In the genomic region with DNA sequence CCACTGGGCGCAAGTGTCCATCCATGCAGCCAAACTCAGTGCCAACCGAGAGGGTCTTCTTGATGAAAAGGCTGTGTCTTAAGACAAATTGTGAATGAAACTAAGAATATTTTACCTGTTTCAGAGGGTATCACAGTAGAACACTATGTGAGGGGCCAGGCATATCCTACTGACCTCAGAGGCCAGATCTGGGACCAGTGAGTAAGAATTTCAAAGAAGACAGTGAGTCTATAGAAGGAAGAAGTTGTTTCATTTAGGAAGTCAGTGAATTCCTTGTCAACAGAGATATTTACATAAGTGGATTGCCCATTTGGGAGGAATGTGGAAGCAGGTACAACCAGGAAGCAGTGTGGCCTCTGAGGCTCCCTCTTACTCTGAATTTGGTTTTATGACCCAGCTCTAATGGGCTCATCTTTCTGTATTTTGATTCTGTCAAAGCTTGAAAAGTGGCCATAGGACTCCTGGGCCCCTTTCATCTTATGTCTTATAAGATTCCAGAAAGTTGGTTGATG, we compare ENCODE assay signal across 17 cellular contexts.
"Had no signal": no experiment of that assay in that cellular context is flagged by ENCODE, and none has a peak within 500 bp of the region (broad histone marks: within the 10 kb centered on the region; RNA-seq: fewer than 3 reads in every experiment).

No MANE protein-coding gene starts in this region.

- H3K4me1 ChIP-seq: spleen, thyroid gland had no signal

- H3K27me3 Mint-ChIP-seq: activated naive CD4-positive, alpha-beta T cell treated with anti-CD3 and anti-CD28 coated beads, Interleukin-2, amount 10 ng/mL, durations not matched to agents 7 days and 5 days had no signal

- H3K9me3 ChIP-seq: thyroid gland had no signal

- DNase-seq: activated CD4-positive, CD25-positive, alpha-beta regulatory T cell; activated T-cell treated with anti-CD3 and anti-CD28 coated beads, Interleukin-2, amount 50 U/mL, for 1 hour; aorta; cortex of kidney; effector CD8-positive, alpha-beta T cell; retina; spleen; stimulated activated CD4-positive, alpha-beta T cell treated with anti-CD3 and anti-CD28 coated beads, Interleukin-1b, Interleukin-23, amount 100 ng/mL, for 48 hours; stimulated activated naive CD4-positive, alpha-beta T cell treated with Interleukin-2 at 50 U/mL for 16 hours; thyroid gland had no signal

- H3K4me3 ChIP-seq: hepatocyte, lung, spleen, thyroid gland had no signal

- H3K9me3 Mint-ChIP-seq: activated naive CD4-positive, alpha-beta T cell treated with anti-CD3 and anti-CD28 coated beads, Interleukin-2, amount 10 ng/mL, durations not matched to agents 7 days and 5 days; central memory CD8-positive, alpha-beta T cell had no signal

- H2AFZ ChIP-seq: hepatocyte had no signal

- FAIRE-seq: keratinocyte had no signal

- H3K36me3 ChIP-seq: brain microvascular endothelial cell, spleen, thyroid gland had no signal

- H3K4me3 Mint-ChIP-seq: activated CD4-positive, alpha-beta memory T cell treated with anti-CD3 and anti-CD28 coated beads, Interleukin-2, amount 10 ng/mL, durations not matched to agents 7 days and 5 days; activated naive CD4-positive, alpha-beta T cell treated with anti-CD3 and anti-CD28 coated beads, Interleukin-2, amount 10 ng/mL, durations not matched to agents 7 days and 5 days; central memory CD8-positive, alpha-beta T cell had no signal

- H3K36me3 Mint-ChIP-seq: activated naive CD4-positive, alpha-beta T cell treated with anti-CD3 and anti-CD28 coated beads, Interleukin-2, amount 10 ng/mL, durations not matched to agents 7 days and 5 days had no signal

- H3K27ac Mint-ChIP-seq: activated CD4-positive, alpha-beta memory T cell treated with anti-CD3 and anti-CD28 coated beads, Interleukin-2, amount 10 ng/mL, durations not matched to agents 7 days and 5 days; activated naive CD4-positive, alpha-beta T cell treated with anti-CD3 and anti-CD28 coated beads, Interleukin-2, amount 10 ng/mL, durations not matched to agents 7 days and 5 days had no signal

- H3K79me2 ChIP-seq: hepatocyte had no signal

- H3K27ac ChIP-seq: brain microvascular endothelial cell, hepatocyte, spleen, thyroid gland had no signal

- H3K4me2 ChIP-seq: hepatocyte had no signal

- H3K4me1 Mint-ChIP-seq: activated CD4-positive, alpha-beta memory T cell treated with anti-CD3 and anti-CD28 coated beads, Interleukin-2, amount 10 ng/mL, durations not matched to agents 7 days and 5 days; activated naive CD4-positive, alpha-beta T cell treated with anti-CD3 and anti-CD28 coated beads, Interleukin-2, amount 10 ng/mL, durations not matched to agents 7 days and 5 days; central memory CD8-positive, alpha-beta T cell had no signal

- H3K27me3 ChIP-seq: brain microvascular endothelial cell, hepatocyte, spleen, thyroid gland had no signal
